1 cellular context compared by ENCODE assay signal in genomic region chr2:201970786-201971108, GRCh38.
TF ChIP-seq lines count a peak whose summit lies in the region.

No MANE protein-coding gene starts in this region.

TF ChIP-seq in WTC11, 78 proteins besides CTCF, POLR2A, EP300 and RAD21 (continued from another document):
- TF ChIP-seq ATF6 (CRISPR knock-in tag; IDR thresholded peaks at IDR 0.05) (no peak), IRF2 (CRISPR knock-in tag; IDR thresholded peaks at IDR 0.05; ENCODE audit: borderline replicate concordance, low read depth) (no peak), TEAD4 (CRISPR knock-in tag; IDR thresholded peaks at IDR 0.05) (no peak), PRRX2 (CRISPR knock-in tag; IDR thresholded peaks at IDR 0.05) (no peak), ZNF232 (CRISPR knock-in tag; IDR thresholded peaks at IDR 0.05) (no peak)
